ENCODE assay signal across 27 cellular contexts in the genomic region with DNA sequence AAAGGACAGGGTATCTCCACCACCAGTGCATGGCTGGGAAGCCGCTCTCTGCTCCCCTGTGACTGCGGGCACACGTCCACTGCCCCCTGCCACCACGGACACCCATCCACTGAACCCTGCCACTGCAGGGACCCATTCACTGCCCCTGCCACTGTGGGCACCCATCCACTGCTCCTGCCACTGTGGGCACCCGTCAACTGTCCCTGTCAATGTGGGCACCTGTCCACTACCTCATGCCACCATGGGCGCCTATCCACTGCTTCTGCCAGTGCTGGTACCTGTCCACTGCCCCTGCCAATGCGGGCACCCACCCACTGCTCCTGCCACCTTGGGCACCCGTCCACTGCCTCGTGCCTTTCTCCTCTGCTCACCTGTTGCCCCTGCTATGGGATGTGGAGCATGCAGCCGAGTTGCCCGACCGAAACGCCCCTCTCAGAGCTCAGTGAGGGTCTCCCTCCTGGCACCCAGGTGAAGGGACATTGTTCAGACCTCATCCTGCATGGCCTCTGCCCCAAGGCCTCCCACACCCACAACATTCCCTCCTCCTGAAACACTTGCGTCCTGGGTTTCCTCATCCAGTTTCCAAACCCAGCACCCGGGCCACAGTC.
"Had no signal": no experiment of that assay in that cellular context is flagged by ENCODE, and none has a peak within 500 bp of the region (broad histone marks: within the 10 kb centered on the region; RNA-seq: fewer than 3 reads in every experiment).

No MANE protein-coding gene starts in this region.

- H3K4me3 Mint-ChIP-seq: activated CD4-positive, alpha-beta T cell treated with anti-CD3 and anti-CD28 coated beads for 36 hours; activated CD8-positive, alpha-beta T cell treated with anti-CD3 and anti-CD28 coated beads, Interleukin-2, amount 10 ng/mL, durations not matched to agents 7 days and 5 days; T-cell had no signal

- H3K36me3 Mint-ChIP-seq: activated naive CD4-positive, alpha-beta T cell treated with anti-CD3 and anti-CD28 coated beads, Interleukin-2, amount 50 U/mL, for 72 hours; T-cell had no signal

- H3K4me1 Mint-ChIP-seq: activated CD4-positive, alpha-beta T cell treated with anti-CD3 and anti-CD28 coated beads for 36 hours; T-cell had no signal

- H3K27ac Mint-ChIP-seq: activated CD4-positive, alpha-beta T cell treated with anti-CD3 and anti-CD28 coated beads for 36 hours; activated CD8-positive, alpha-beta T cell treated with anti-CD3 and anti-CD28 coated beads, Interleukin-2, amount 10 ng/mL, durations not matched to agents 7 days and 5 days; activated naive CD4-positive, alpha-beta T cell treated with anti-CD3 and anti-CD28 coated beads, Interleukin-2, amount 50 U/mL, for 72 hours; T-cell had no signal

- H3K36me3 ChIP-seq: brain microvascular endothelial cell, cardiac muscle cell, MG63 had no signal

- H3K9me3 ChIP-seq: MG63 had no signal

- ATAC-seq: activated CD4-positive, alpha-beta T cell treated with anti-CD3 and anti-CD28 coated beads for 36 hours; activated CD8-positive, alpha-beta T cell treated with anti-CD3 and anti-CD28 coated beads, Interleukin-2, amount 10 ng/mL, durations not matched to agents 7 days and 5 days; activated naive CD4-positive, alpha-beta T cell treated with anti-CD3 and anti-CD28 coated beads, Interleukin-2, amount 50 U/mL, for 72 hours; Panc1; Right ventricle myocardium inferior; T-cell had no signal

- H3K4me3 ChIP-seq: cardiac muscle cell, MG63, SK-N-MC had no signal

- H3K9me3 Mint-ChIP-seq: activated naive CD4-positive, alpha-beta T cell treated with anti-CD3 and anti-CD28 coated beads, Interleukin-2, amount 50 U/mL, for 72 hours; T-cell had no signal

- H3K27me3 ChIP-seq: brain microvascular endothelial cell, cardiac muscle cell, MG63 had no signal

- H3K27ac ChIP-seq: brain microvascular endothelial cell, cardiac muscle cell, SK-N-MC, VCaP had no signal

- DNase-seq: activated CD4-positive, alpha-beta T cell treated with anti-CD3 and anti-CD28 coated beads for 36 hours; activated CD8-positive, alpha-beta memory T cell treated with anti-CD3 and anti-CD28 coated beads, Interleukin-2, amount 50 U/mL, for 48 hours; activated CD8-positive, alpha-beta T cell treated with anti-CD3 and anti-CD28 coated beads, Interleukin-2, amount 10 ng/mL, durations not matched to agents 7 days and 5 days; activated naive CD4-positive, alpha-beta T cell; activated T-cell treated with anti-CD3 and anti-CD28 coated beads, Interleukin-2, amount 50 U/mL, for 1 hour; amygdala; brain microvascular endothelial cell; MG63; MV-4-11; NCI-H1105; NCI-H1436; NCI-H1694 treated with DMSO at 0.1 percent for 48 hours; NCI-H2029 treated with DMSO at 0.1 percent for 48 hours; NCI-H510A treated with DMSO at 0.1 percent for 48 hours; NCI-H69; NK-92 treated with Interleukin-12 subunit alpha and Interleukin-12 subunit beta, amount 100 ng/mL, for 24 hours; OCI-M1; RPMI8226; T-cell; T-helper 2 cell; T1000 had no signal
